Comparison of ENCODE assay signal across 8 cellular contexts in genomic region chr12:120238224-120238616, GRCh38. TPM values are rescaled to one million over a fixed set of nuclear protein-coding genes. Genes with fewer than 3 reads are reported as not detected.
DNase-seq lines count a peak whose midpoint lies in the region; ATAC-seq and TF ChIP-seq lines count a peak whose summit lies in the region.
"Had no signal": no experiment of that assay in that cellular context is flagged by ENCODE, and none has a peak within 500 bp of the region (broad histone marks: within the 10 kb centered on the region; RNA-seq: fewer than 3 reads in every experiment).

No MANE protein-coding gene starts in this region.

- TF ChIP-seq CTCF in AG10803 (conservative IDR thresholded peaks at IDR 0.05; ENCODE audit: low read length) (no peak), mesothelial cell of epicardium (IDR thresholded peaks at IDR 0.05; ENCODE audit: unreplicated experiment) (no peak)

- WGBS in adipose tissue, 3 donors, result 45 to 81% (median 59%) methylated on average over 8 of the region's 8 CpGs

- peak overlapping the region; percentile 36 for H3K27ac ChIP-seq in adipose tissue (ENCODE audit: low read depth, low read length)

- H3K27me3 Mint-ChIP-seq in mesothelial cell of epicardium (ENCODE audit: low read depth), result no peaks in the 10 kb centered on the region
- H3K27me3 Mint-ChIP-seq: activated CD4-positive, alpha-beta T cell treated with anti-CD3 and anti-CD28 coated beads, Interleukin-2, amount 10 ng/mL, durations not matched to agents 7 days and 5 days had no signal

- peak overlapping the region; percentile 32 for H3K4me3 ChIP-seq in AG10803 (ENCODE audit: low read length)
- H3K4me3 ChIP-seq: tibial artery had no signal

- H3K4me3 Mint-ChIP-seq in mesothelial cell of epicardium, result no peak overlapping the region
- H3K4me3 Mint-ChIP-seq: activated CD4-positive, alpha-beta T cell treated with anti-CD3 and anti-CD28 coated beads, Interleukin-2, amount 10 ng/mL, durations not matched to agents 7 days and 5 days had no signal

- no peaks in the 10 kb centered on the region for H3K36me3 Mint-ChIP-seq in mesothelial cell of epicardium

- H3K9me3 Mint-ChIP-seq in mesothelial cell of epicardium, result no peaks in the 10 kb centered on the region
- H3K9me3 Mint-ChIP-seq: activated CD4-positive, alpha-beta T cell treated with anti-CD3 and anti-CD28 coated beads, Interleukin-2, amount 10 ng/mL, durations not matched to agents 7 days and 5 days had no signal

- H3K4me1 Mint-ChIP-seq in mesothelial cell of epicardium, result peaks cover 72% of the 10 kb centered on the region

- no peak for ATAC-seq in GM19452 (IDR thresholded peaks at IDR 0.05; ENCODE audit: unreplicated experiment)

- DNase-seq in AG10803 (ENCODE audit: low read depth) (no peak), mesothelial cell of epicardium (ENCODE audit: low spot score in 2 of 2, unreplicated experiment in 2 of 2) (no peak), nucleus accumbens (lab: John Stamatoyannopoulos, UW) (no peak)
- no peak for DNase-seq in activated effector memory CD4-positive, alpha-beta T cell treated with Interleukin-2 at 50 U/mL for 16 hours
- DNase-seq: activated CD4-positive, alpha-beta T cell treated with anti-CD3 and anti-CD28 coated beads, Interleukin-2, amount 10 ng/mL, durations not matched to agents 7 days and 5 days had no signal

- H3K27ac Mint-ChIP-seq in mesothelial cell of epicardium, result peak overlapping the region; percentile 83

RNA-seq across cellular contexts. Expression of gene PXN, which starts 27.3 kb away (rescaled TPM):
- 100 to 1,000 TPM in 1 of 3 donors, 10 to 100 TPM in 2; 24.5 to 126 (median 77.4) TPM for polyA plus RNA-seq in adipose tissue
- 113 to 123 TPM (median 117 TPM) in 3 replicates for total RNA-seq in mesothelial cell of epicardium

RNA-seq across cellular contexts. Expression of gene RPLP0, which starts 37.3 kb away (rescaled TPM):
- 1,000 to 10,000 TPM; 3,544 to 4,823 (median 4,317) TPM for polyA plus RNA-seq in adipose tissue
- 1,924 to 1,989 TPM (median 1,950 TPM) in 3 replicates for total RNA-seq in mesothelial cell of epicardium

RNA-seq across cellular contexts. Expression of gene GCN1, which starts 43.7 kb away (rescaled TPM):
- polyA plus RNA-seq in adipose tissue, result 10 to 100 TPM; 14.6 to 30.5 (median 19.1) TPM
- 121 to 134 TPM (median 127 TPM) in 3 replicates for total RNA-seq in mesothelial cell of epicardium

RNA-seq across cellular contexts. Expression of gene RNU4-2, which starts 53.5 kb away (rescaled TPM):
- not detected for polyA plus RNA-seq in adipose tissue
- total RNA-seq in mesothelial cell of epicardium, result 9,118 to 10,048 TPM (median 9,930 TPM) in 3 replicates

RNA-seq across cellular contexts. Expression of gene RNU4-1, which starts 54.8 kb away (rescaled TPM):
- polyA plus RNA-seq in adipose tissue, result not detected
- total RNA-seq in mesothelial cell of epicardium, result 5,196 to 5,477 TPM (median 5,368 TPM) in 3 replicates
